8 cellular contexts compared by ENCODE assay signal in the genomic region with DNA sequence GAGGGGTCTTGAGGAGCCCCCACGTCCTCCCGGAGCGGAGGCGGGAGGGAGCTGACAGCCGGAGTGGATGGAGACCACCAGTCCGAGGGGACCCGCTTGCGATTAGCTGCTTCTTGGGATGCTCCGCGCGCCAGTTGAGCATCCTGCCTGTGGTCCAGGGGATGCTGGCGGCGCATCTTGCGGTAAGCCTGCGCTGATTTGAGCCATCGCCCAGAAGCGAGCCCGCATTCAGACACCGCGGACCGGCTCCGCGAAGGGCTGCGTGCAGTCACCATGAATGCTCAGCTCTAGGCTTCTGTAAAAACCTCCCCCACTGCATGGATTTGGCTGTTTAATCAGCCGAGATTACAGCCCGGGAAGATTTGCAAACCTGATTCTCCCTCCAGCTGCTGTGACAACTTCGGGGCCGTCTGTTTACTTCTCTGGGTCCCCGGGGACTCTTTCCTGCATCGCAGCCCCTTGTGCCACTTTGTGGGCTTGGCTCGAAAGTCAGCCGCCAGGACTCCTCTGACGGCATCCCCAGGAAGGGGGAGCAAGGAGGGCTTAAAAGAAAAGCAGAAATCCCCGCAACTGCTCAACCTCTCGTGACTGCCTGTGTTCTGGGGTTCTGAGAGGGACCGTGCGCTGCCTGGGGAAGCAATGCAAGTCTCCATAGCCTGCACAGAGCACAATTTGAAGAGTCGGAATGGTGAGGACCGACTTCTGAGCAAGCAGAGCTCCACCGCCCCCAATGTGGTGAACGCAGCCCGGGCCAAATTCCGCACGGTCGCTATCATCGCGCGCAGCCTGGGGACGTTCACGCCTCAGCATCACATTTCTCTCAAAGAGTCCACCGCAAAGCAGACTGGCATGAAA.
DNase-seq lines count a peak whose midpoint lies in the region; ATAC-seq and TF ChIP-seq lines count a peak whose summit lies in the region.

No MANE protein-coding gene starts in this region.

- H3K4me3 ChIP-seq in breast epithelium (peak overlapping the region; percentile 35 to 62 (median 37)), WI38 (ENCODE audit: low read depth, low read length) (peak overlapping the region; percentile 38), lower leg skin (ENCODE audit: low read depth, poor library complexity, severe bottlenecking) (no peak overlapping the region)

- H3K36me3 ChIP-seq in breast epithelium: no peaks in the 10 kb centered on the region

- no peaks in the 10 kb centered on the region for H3K4me1 Mint-ChIP-seq in MCF 10A (ENCODE audit: insufficient read depth, unreplicated experiment)
- H3K4me1 Mint-ChIP-seq in glutamatergic neuron (ENCODE audit: low read depth, unreplicated experiment): peaks cover 25% of the 10 kb centered on the region
- no peaks in the 10 kb centered on the region for H3K4me1 Mint-ChIP-seq in progenitor cell of endocrine pancreas (ENCODE audit: low read depth)

- no peak overlapping the region for H3K27ac Mint-ChIP-seq in MCF 10A (ENCODE audit: low read depth, unreplicated experiment)
- peak overlapping the region; percentile 85 for H3K27ac Mint-ChIP-seq in glutamatergic neuron (ENCODE audit: unreplicated experiment)
- H3K27ac Mint-ChIP-seq in progenitor cell of endocrine pancreas: no peak overlapping the region

- intact Hi-C loops in breast epithelium (cut with DNase I; ENCODE audit: low total_unique reads) (no loop called here), MCF 10A (cut with micrococcal nuclease) (no loop called here), lower leg skin (cut with DNase I; ENCODE audit: low total_unique reads) (no loop called here)

- H3K27me3 Mint-ChIP-seq in MCF 10A (ENCODE audit: insufficient read depth, unreplicated experiment) (peaks cover 63% of the 10 kb centered on the region), glutamatergic neuron (ENCODE audit: unreplicated experiment) (peaks cover 3% of the 10 kb centered on the region), progenitor cell of endocrine pancreas (peaks cover 67% of the 10 kb centered on the region)

- WGBS in lower leg skin, 2 donors: 7 to 8% methylated on average over 45 of the region's 51 CpGs

- H3K27ac ChIP-seq in breast epithelium: no peak overlapping the region

- POLR2A ChIA-PET in MCF 10A (lab: Yijun Ruan, JAX): no interaction called here

- CTCF ChIA-PET in MCF 10A (lab: Yijun Ruan, JAX): no interaction called here

- H3K4me1 ChIP-seq in breast epithelium: peaks cover 0 to 8% of the 10 kb centered on the region in 2 donors

- peaks cover 0 to 28% of the 10 kb centered on the region in 2 donors for H3K27me3 ChIP-seq in breast epithelium

- no peak overlapping the region for H3K4me3 Mint-ChIP-seq in MCF 10A (ENCODE audit: unreplicated experiment)
- peak overlapping the region; percentile 90 for H3K4me3 Mint-ChIP-seq in glutamatergic neuron (ENCODE audit: unreplicated experiment)
- H3K4me3 Mint-ChIP-seq in progenitor cell of endocrine pancreas (ENCODE audit: low read depth): peak overlapping the region; percentile 42

- DNase-seq in breast epithelium (ENCODE audit: low spot score in 2 of 2) (peak in 1 of 2 donors; percentile 18), MCF 10A (ENCODE audit: unreplicated experiment) (no peak), glutamatergic neuron (peak; percentile 79), progenitor cell of endocrine pancreas (ENCODE audit: low spot score, unreplicated experiment) (no peak), epidermal melanocyte (ENCODE audit: insufficient read length, low spot score) (no peak), lower leg skin (ENCODE audit: low spot score in 2 of 2) (no peak)

- H3K36me3 Mint-ChIP-seq in MCF 10A (ENCODE audit: insufficient read depth, unreplicated experiment) (no peaks in the 10 kb centered on the region), glutamatergic neuron (ENCODE audit: unreplicated experiment) (no peaks in the 10 kb centered on the region), progenitor cell of endocrine pancreas (ENCODE audit: insufficient read depth) (no peaks in the 10 kb centered on the region)

- H3K9me3 ChIP-seq in breast epithelium: no peaks in the 10 kb centered on the region

- no peaks in the 10 kb centered on the region for H3K9me3 Mint-ChIP-seq in MCF 10A (ENCODE audit: unreplicated experiment)
- H3K9me3 Mint-ChIP-seq in glutamatergic neuron (ENCODE audit: unreplicated experiment): peaks cover 6% of the 10 kb centered on the region
- H3K9me3 Mint-ChIP-seq in progenitor cell of endocrine pancreas (ENCODE audit: low read depth): no peaks in the 10 kb centered on the region

- TF ChIP-seq CTCF in breast epithelium (IDR thresholded peaks at IDR 0.05): no peak
- no peak for TF ChIP-seq CTCF in MCF 10A (IDR thresholded peaks at IDR 0.05; ENCODE audit: unreplicated experiment)
- TF ChIP-seq CTCF in WI38 (IDR thresholded peaks at IDR 0.05; ENCODE audit: low read depth, low read length): no peak
- no peak for TF ChIP-seq CTCF in glutamatergic neuron (IDR thresholded peaks at IDR 0.05; ENCODE audit: partially characterized antibody, unreplicated experiment)
- no peak for TF ChIP-seq CTCF in progenitor cell of endocrine pancreas (IDR thresholded peaks at IDR 0.05; ENCODE audit: unreplicated experiment)
- no peak for TF ChIP-seq CTCF in lower leg skin (IDR thresholded peaks at IDR 0.05)

- ATAC-seq in HG02588 (IDR thresholded peaks at IDR 0.05; ENCODE audit: unreplicated experiment): no peak

- TF ChIP-seq POLR2A in breast epithelium (IDR thresholded peaks at IDR 0.05) (no peak), lower leg skin (IDR thresholded peaks at IDR 0.05) (no peak)

- BruUV-seq in MCF 10A (replicated peaks; lab: Mats Ljungman, UMichigan): no TSS peak
